In genomic region chr14:102927878-102928411, GRCh38 we compare ENCODE assay signal across 7 cellular contexts. TPM values are rescaled to one million over a fixed set of nuclear protein-coding genes. Genes with fewer than 3 reads are reported as not detected.
DNase-seq lines count a peak whose midpoint lies in the region; ATAC-seq and TF ChIP-seq lines count a peak whose summit lies in the region.

No MANE protein-coding gene starts in this region.

- DNase-seq in NCI-H69 (lab: John Stamatoyannopoulos, UW), result peak; percentile 57
- DNase-seq in cardiac muscle cell (ENCODE audit: low read depth in 1 of 2, low spot score in 1 of 2), result peak; percentile 25 to 40
- DNase-seq in gastrocnemius medialis, result no peak
- DNase-seq in SKM-1 (lab: John Stamatoyannopoulos, UW; ENCODE audit: unreplicated experiment), result no peak
- no peak for DNase-seq in NCI-H146 (lab: John Stamatoyannopoulos, UW)

- no peaks in the 10 kb centered on the region for H3K9me3 ChIP-seq in cardiac muscle cell (ENCODE audit: low read depth)
- no peaks in the 10 kb centered on the region for H3K9me3 ChIP-seq in gastrocnemius medialis

- H3K36me3 ChIP-seq in cardiac muscle cell (no peaks in the 10 kb centered on the region), gastrocnemius medialis (no peaks in the 10 kb centered on the region)

- H3K4me3 ChIP-seq in cardiac muscle cell (peak overlapping the region; percentile 26), gastrocnemius medialis (peak overlapping the region; percentile 34 to 61 (median 52))

- H3K27me3 ChIP-seq in cardiac muscle cell (peaks cover 82% of the 10 kb centered on the region), gastrocnemius medialis (peaks cover 55 to 64% (median 60%) of the 10 kb centered on the region in 3 donors)

- TF ChIP-seq CTCF in cardiac muscle cell (IDR thresholded peaks at IDR 0.05; ENCODE audit: low read depth, low read length) (no peak), gastrocnemius medialis (IDR thresholded peaks at IDR 0.05 in 4 of 5, conservative IDR thresholded peaks at IDR 0.05 in 1 of 5) (no peak)

- in situ Hi-C loops in gastrocnemius medialis (cut with MboI; ENCODE audit: low sequenced_read_pairs in 4 of 4), result no loop called here

- H3K4me1 ChIP-seq in cardiac muscle cell (ENCODE audit: low read depth), result peaks cover 8% of the 10 kb centered on the region
- peaks cover 14 to 17% of the 10 kb centered on the region in 2 donors for H3K4me1 ChIP-seq in gastrocnemius medialis

- intact Hi-C loops in gastrocnemius medialis (cut with DNase I; ENCODE audit: low total_unique reads), result no loop called here

- TF ChIP-seq POLR2A in gastrocnemius medialis (IDR thresholded peaks at IDR 0.05), result no peak

- H3K27ac ChIP-seq in cardiac muscle cell (no peak overlapping the region), gastrocnemius medialis (no peak overlapping the region)

- ATAC-seq in GM21717 (IDR thresholded peaks at IDR 0.05; ENCODE audit: unreplicated experiment) (peak; percentile 4), gastrocnemius medialis (no peak), GM21447 (IDR thresholded peaks at IDR 0.05; ENCODE audit: unreplicated experiment) (no peak)

RNA-seq across cellular contexts. Expression of gene AMN, which starts 5.5 kb away (rescaled TPM):
- total RNA-seq in cardiac muscle cell (0.21 and 0.48 TPM in 2 replicates), gastrocnemius medialis (1 to 10 TPM in 1 of 4 donors, under 1 TPM in 1, not detected in 2; 0.42 to 4.3 TPM)
- 1.3 and 2.5 TPM in 2 replicates for polyA plus RNA-seq in cardiac muscle cell

Comparison
In these comparisons a context has a peak if more than half of its experiments do, and no peak if none do; other contexts are left out.
1. DNase-seq: peak in NCI-H69 (single experiment) and cardiac muscle cell (2 of 2); none in gastrocnemius medialis (0 of 2), SKM-1 (single experiment) and NCI-H146 (single experiment).